ENCODE assay signal across 15 cellular contexts in genomic region chr3:170611746-170612145, GRCh38. TPM values are rescaled to one million over a fixed set of nuclear protein-coding genes. Genes with fewer than 3 reads are reported as not detected.
A peak's percentile ranks its signal among the peaks of the same experiment; 100 is the strongest.
DNase-seq lines count a peak whose midpoint lies in the region; ATAC-seq lines count a peak whose summit lies in the region.
"Had no signal": no experiment of that assay in that cellular context is flagged by ENCODE, and none has a peak within 500 bp of the region (broad histone marks: within the 10 kb centered on the region; RNA-seq: fewer than 3 reads in every experiment).

No MANE protein-coding gene starts in this region.

- DNase-seq in G401 (ENCODE audit: low spot score) (peak; percentile 70), NCI-H69 (lab: John Stamatoyannopoulos, UW) (peak; percentile 90), cerebellum (ENCODE audit: low spot score) (peak; percentile 22), COR-L47 (lab: John Stamatoyannopoulos, UW) (no peak)
- DNase-seq: AML-193; CD4-positive, alpha-beta T cell; CD8-positive, alpha-beta T cell; DMS79 treated with DMSO at 0.1 percent for 48 hours; GDM1 had no signal

- in situ Hi-C loops in G401 (cut with HindIII; ENCODE audit: low sequenced_read_pairs): no loop called here

- ATAC-seq in GM19467 (IDR thresholded peaks at IDR 0.05; ENCODE audit: unreplicated experiment) (no peak), GM18867 (IDR thresholded peaks at IDR 0.05; ENCODE audit: unreplicated experiment) (no peak)
- ATAC-seq: A549; CD8-positive, alpha-beta T cell; GM12878 had no signal

RNA-seq across cellular contexts. Expression of gene SLC7A14, which starts 25.9 kb away (rescaled TPM):
- total RNA-seq in G401 (2014; rRNA removed; shearing (Covaris generic)): 0.06 and 0.10 TPM in 2 replicates
- total RNA-seq in cerebellum: 11.9 TPM
- total RNA-seq: A172; B cell; CD4-positive, alpha-beta T cell; CD8-positive, alpha-beta T cell; GM12878 had no signal

Comparison
In these comparisons a context has a peak if more than half of its experiments do, and no peak if none do; other contexts are left out.
1. RNA of gene SLC7A14, which starts 25.9 kb away (total RNA-seq): 11.9 TPM in cerebellum (single experiment); 0.06 to 0.10 TPM in G401; every median in the first group is over 10 times any median in the second.